Comparison of ENCODE assay signal across 27 cellular contexts in genomic region chr14:23645504-23645811, GRCh38. TPM values are rescaled to one million over a fixed set of nuclear protein-coding genes. Genes with fewer than 3 reads are reported as not detected.
"Had no signal": no experiment of that assay in that cellular context is flagged by ENCODE, and none has a peak within 500 bp of the region (broad histone marks: within the 10 kb centered on the region; RNA-seq: fewer than 3 reads in every experiment).

No MANE protein-coding gene starts in this region.

- H3K4me1 Mint-ChIP-seq: naive thymus-derived CD4-positive, alpha-beta T cell had no signal

- H3K27ac ChIP-seq: ovary, right atrium auricular region, skin epidermis, tibial nerve, vagina had no signal

- DNase-seq: hippocampal formation; kidney glomerular epithelial cell; left cardiac atrium; mesendoderm; midbrain; mucosa of descending colon; naive thymus-derived CD4-positive, alpha-beta T cell; ovary; stimulated activated CD4-positive, alpha-beta T cell treated with anti-CD3 and anti-CD28 coated beads, Interleukin-12 subunit alpha, Interleukin-12 subunit beta, amount 100 ng/mL, for 4 hours; stimulated activated CD4-positive, alpha-beta T cell treated with anti-CD3 and anti-CD28 coated beads, Interleukin-15, amount 100 ng/mL, for 24 hours; stimulated activated CD4-positive, alpha-beta T cell treated with anti-CD3 and anti-CD28 coated beads, Interleukin-2, amount 100 ng/mL, for 24 hours; stimulated activated CD4-positive, alpha-beta T cell treated with anti-CD3 and anti-CD28 coated beads, Interleukin-4, amount 100 ng/mL, for 1 hour; stimulated activated naive CD4-positive, alpha-beta T cell; stimulated activated naive CD8-positive, alpha-beta T cell treated with anti-CD3 and anti-CD28 coated beads, Interleukin-15, amount 100 ng/mL, for 72 hours; substantia nigra had no signal

- H3K9me3 Mint-ChIP-seq: naive thymus-derived CD4-positive, alpha-beta T cell; natural killer cell treated with Interleukin-12 subunit alpha and Interleukin-12 subunit beta and Interleukin-15 and Interleukin-18, amount 100 ng/mL, for 72 hours; stimulated activated naive CD8-positive, alpha-beta T cell treated with anti-CD3 and anti-CD28 coated beads, Interleukin-15, amount 100 ng/mL, for 72 hours; type B pancreatic cell had no signal

- H3K4me3 Mint-ChIP-seq: naive thymus-derived CD4-positive, alpha-beta T cell; natural killer cell treated with Interleukin-12 subunit alpha and Interleukin-12 subunit beta and Interleukin-15 and Interleukin-18, amount 100 ng/mL, for 72 hours; stimulated activated naive CD8-positive, alpha-beta T cell treated with anti-CD3 and anti-CD28 coated beads, Interleukin-15, amount 100 ng/mL, for 72 hours; type B pancreatic cell had no signal

- H3K36me3 Mint-ChIP-seq: naive thymus-derived CD4-positive, alpha-beta T cell; natural killer cell treated with Interleukin-12 subunit alpha and Interleukin-12 subunit beta and Interleukin-15 and Interleukin-18, amount 100 ng/mL, for 72 hours; type B pancreatic cell had no signal

- H3K4me3 ChIP-seq: lung, mucosa of descending colon, ovary, right atrium auricular region, skin epidermis, tibial nerve, vagina had no signal

- H3K27me3 ChIP-seq: ovary, right atrium auricular region, tibial nerve, vagina had no signal

- ATAC-seq: left cardiac atrium; left lobe of liver; mucosa of descending colon; naive thymus-derived CD4-positive, alpha-beta T cell; sciatic nerve; stimulated activated naive CD8-positive, alpha-beta T cell treated with anti-CD3 and anti-CD28 coated beads, Interleukin-15, amount 100 ng/mL, for 72 hours had no signal

- FAIRE-seq: keratinocyte had no signal

- H3K27me3 Mint-ChIP-seq: naive thymus-derived CD4-positive, alpha-beta T cell; natural killer cell treated with Interleukin-12 subunit alpha and Interleukin-12 subunit beta and Interleukin-15 and Interleukin-18, amount 100 ng/mL, for 72 hours; stimulated activated naive CD8-positive, alpha-beta T cell treated with anti-CD3 and anti-CD28 coated beads, Interleukin-15, amount 100 ng/mL, for 72 hours had no signal

- H3K9me3 ChIP-seq: mucosa of descending colon, ovary, right atrium auricular region, tibial nerve, vagina had no signal

- H3K36me3 ChIP-seq: ovary, right atrium auricular region, tibial nerve, vagina had no signal

- H3K27ac Mint-ChIP-seq: naive thymus-derived CD4-positive, alpha-beta T cell; natural killer cell treated with Interleukin-12 subunit alpha and Interleukin-12 subunit beta and Interleukin-15 and Interleukin-18, amount 100 ng/mL, for 72 hours; progenitor cell of endocrine pancreas; stimulated activated naive CD8-positive, alpha-beta T cell treated with anti-CD3 and anti-CD28 coated beads, Interleukin-15, amount 100 ng/mL, for 72 hours; type B pancreatic cell had no signal

RNA-seq across cellular contexts. Expression of gene DHRS2, which starts 9.3 kb away (rescaled TPM):
- total RNA-seq: left cardiac atrium, right atrium auricular region, sciatic nerve, temporal lobe had no signal
